12 cellular contexts compared by ENCODE assay signal in genomic region chr3:175208316-175208715, GRCh38.
DNase-seq lines count a peak whose midpoint lies in the region.
"Had no signal": no experiment of that assay in that cellular context is flagged by ENCODE, and none has a peak within 500 bp of the region (broad histone marks: within the 10 kb centered on the region; RNA-seq: fewer than 3 reads in every experiment).

No MANE protein-coding gene starts in this region.

- DNase-seq in DMS53 (lab: John Stamatoyannopoulos, UW) (peak; percentile 21), DMS53 treated with DMSO at 0.1 percent for 48 hours (lab: John Stamatoyannopoulos, UW; ENCODE audit: unreplicated experiment) (no peak), amygdala (lab: John Stamatoyannopoulos, UW) (peak in 30 of 56 donors; percentile 1 to 73 (median 24)), globus pallidus (ENCODE audit: low spot score) (peak; percentile 83), putamen (ENCODE audit: low spot score) (peak; percentile 76), cerebellum (ENCODE audit: low spot score) (no peak), DMS79 (lab: John Stamatoyannopoulos, UW) (no peak)
- DNase-seq in activated CD4-positive, alpha-beta T cell treated with anti-CD3 and anti-CD28 coated beads for 4 hours, result no peak
- DNase-seq: 8988T; CD4-positive, CD25-positive, alpha-beta regulatory T cell; natural killer cell; stimulated activated naive B cell treated with anti-CD40 and anti-IgM and Interleukin-4, amounts not matched to agents 10 μg/mL and 1 μg/mL and 100 μg/mL, for 72 hours had no signal

Comparison
In these comparisons a context has a peak if more than half of its experiments do, and no peak if none do; other contexts are left out.
1. DNase-seq: peak in DMS53 (single experiment), amygdala (30 of 56), globus pallidus (single experiment) and putamen (single experiment); none in DMS53 treated with DMSO at 0.1 percent for 48 hours (single experiment), cerebellum (single experiment), activated CD4-positive, alpha-beta T cell treated with anti-CD3 and anti-CD28 coated beads for 4 hours (0 of 2) and DMS79 (single experiment).